1 cellular context compared by ENCODE assay signal in the genomic region with DNA sequence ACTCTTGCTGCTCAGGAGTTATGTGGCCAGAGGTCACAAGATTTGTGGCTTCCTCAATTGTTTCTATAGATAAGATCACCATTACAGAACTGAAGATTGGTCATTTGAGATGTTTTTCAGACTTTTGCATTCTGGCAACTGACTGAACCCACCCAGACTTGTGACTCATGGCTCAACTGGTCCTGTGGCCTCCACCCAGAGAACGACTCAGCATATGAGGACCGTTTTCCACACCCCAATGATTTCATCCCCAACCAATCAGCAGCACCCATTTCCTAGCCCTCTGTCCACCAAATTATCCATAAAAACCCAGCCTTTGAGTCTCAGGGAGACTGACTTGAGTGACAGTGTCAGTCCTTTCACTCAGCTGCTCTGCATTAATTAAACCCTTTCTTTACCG.
TF ChIP-seq lines count a peak whose summit lies in the region.

No MANE protein-coding gene starts in this region.

TF ChIP-seq in IMR-90, 13 proteins besides CTCF, POLR2A, EP300 and RAD21 (continued from another document):
- TF ChIP-seq MAFK (IDR thresholded peaks at IDR 0.05; ENCODE audit: low read depth, low read length) (no peak), MAZ (IDR thresholded peaks at IDR 0.05; ENCODE audit: borderline replicate concordance, low read depth, low read length) (no peak), CHD1 (IDR thresholded peaks at IDR 0.05; ENCODE audit: low read depth, low read length) (no peak), RCOR1 (IDR thresholded peaks at IDR 0.05; ENCODE audit: insufficient replicate concordance, low read length) (no peak), MXI1 (IDR thresholded peaks at IDR 0.05; ENCODE audit: borderline replicate concordance, low read depth, low read length) (no peak), NFE2L2 (IDR thresholded peaks at IDR 0.05; ENCODE audit: low read depth, low read length) (no peak), BHLHE40 (IDR thresholded peaks at IDR 0.05; ENCODE audit: low read depth, low read length) (no peak)
- TF ChIP-seq, protein P1, sequence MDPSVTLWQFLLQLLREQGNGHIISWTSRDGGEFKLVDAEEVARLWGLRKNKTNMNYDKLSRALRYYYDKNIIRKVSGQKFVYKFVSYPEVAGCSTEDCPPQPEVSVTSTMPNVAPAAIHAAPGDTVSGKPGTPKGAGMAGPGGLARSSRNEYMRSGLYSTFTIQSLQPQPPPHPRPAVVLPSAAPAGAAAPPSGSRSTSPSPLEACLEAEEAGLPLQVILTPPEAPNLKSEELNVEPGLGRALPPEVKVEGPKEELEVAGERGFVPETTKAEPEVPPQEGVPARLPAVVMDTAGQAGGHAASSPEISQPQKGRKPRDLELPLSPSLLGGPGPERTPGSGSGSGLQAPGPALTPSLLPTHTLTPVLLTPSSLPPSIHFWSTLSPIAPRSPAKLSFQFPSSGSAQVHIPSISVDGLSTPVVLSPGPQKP (IDR thresholded peaks at IDR 0.05; ENCODE audit: borderline replicate concordance, low read depth, low read length), result no peak
